8 cellular contexts compared by ENCODE assay signal in the genomic region with DNA sequence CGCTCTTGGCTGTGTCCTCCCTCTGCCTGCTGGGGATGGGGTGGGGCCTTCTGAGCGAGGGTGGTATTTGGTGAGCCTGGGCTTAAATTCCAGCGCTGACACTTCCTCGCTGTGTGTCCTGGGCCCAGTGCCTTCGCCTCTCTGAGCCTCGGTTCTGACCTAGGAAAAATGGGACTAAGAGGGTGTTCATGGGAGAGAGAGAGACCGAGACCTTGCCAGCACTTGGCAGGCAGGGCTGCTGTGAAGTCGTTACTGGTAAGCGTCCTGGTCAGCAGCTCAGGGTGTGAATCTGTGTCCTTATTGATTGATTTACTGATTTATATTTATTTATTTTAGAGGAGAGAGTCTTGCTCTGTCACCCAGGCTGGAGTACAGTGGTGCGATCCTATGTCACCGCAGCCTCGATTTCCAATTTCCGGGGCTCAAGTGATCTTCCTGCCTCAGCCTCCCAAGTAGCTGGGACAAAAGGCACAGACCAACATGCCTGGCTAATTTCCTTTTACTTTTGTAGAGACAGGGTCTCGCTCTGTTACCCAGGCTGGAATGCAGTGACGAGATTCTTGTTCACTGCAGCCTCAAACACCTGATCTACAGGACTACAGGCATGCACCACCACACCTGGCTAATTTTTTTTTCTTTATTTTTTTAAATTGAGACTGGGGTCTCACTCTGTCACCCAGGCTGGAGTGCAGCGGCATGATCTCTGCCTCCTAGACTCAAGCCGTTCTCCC. TPM values are rescaled to one million over a fixed set of nuclear protein-coding genes. Genes with fewer than 3 reads are reported as not detected.
DNase-seq lines count a peak whose midpoint lies in the region; ATAC-seq and TF ChIP-seq lines count a peak whose summit lies in the region.

No MANE protein-coding gene starts in this region.

- WGBS in lower leg skin, 2 donors = 69 to 79% methylated on average over 16 to 17 of the region's 17 CpGs

- H3K27me3 Mint-ChIP-seq in stimulated activated naive CD8-positive, alpha-beta T cell treated with anti-CD3 and anti-CD28 coated beads, Interleukin-15, Interleukin-2, amounts not matched to agents 100 ng/mL and 50 ng/mL, for 24 hours = peaks cover 4% of the 10 kb centered on the region
- peaks cover 0 to 5% (median 0%) of the 10 kb centered on the region in 3 donors for H3K27me3 Mint-ChIP-seq in naive B cell

- H3K9me3 Mint-ChIP-seq in stimulated activated naive CD8-positive, alpha-beta T cell treated with anti-CD3 and anti-CD28 coated beads, Interleukin-15, Interleukin-2, amounts not matched to agents 100 ng/mL and 50 ng/mL, for 24 hours = no peaks in the 10 kb centered on the region
- no peaks in the 10 kb centered on the region for H3K9me3 Mint-ChIP-seq in naive B cell

- H3K4me3 ChIP-seq in choroid plexus epithelial cell (ENCODE audit: low read depth, low read length) (peak overlapping the region; percentile 70), lower leg skin (ENCODE audit: low read depth, poor library complexity, severe bottlenecking) (no peak overlapping the region)

- no peaks in the 10 kb centered on the region for H3K36me3 Mint-ChIP-seq in stimulated activated naive CD8-positive, alpha-beta T cell treated with anti-CD3 and anti-CD28 coated beads, Interleukin-15, Interleukin-2, amounts not matched to agents 100 ng/mL and 50 ng/mL, for 24 hours (ENCODE audit: low read depth)
- no peaks in the 10 kb centered on the region for H3K36me3 Mint-ChIP-seq in naive B cell

- no peak for DNase-seq in stimulated activated naive CD8-positive, alpha-beta T cell treated with anti-CD3 and anti-CD28 coated beads, Interleukin-15, Interleukin-2, amounts not matched to agents 100 U/mL and 50 U/mL, for 24 hours
- DNase-seq in choroid plexus epithelial cell (ENCODE audit: low read depth) (no peak), naive B cell (no peak), lower leg skin (ENCODE audit: low spot score in 2 of 2) (no peak)

- H3K27ac Mint-ChIP-seq in stimulated activated naive CD8-positive, alpha-beta T cell treated with anti-CD3 and anti-CD28 coated beads, Interleukin-15, Interleukin-2, amounts not matched to agents 100 ng/mL and 50 ng/mL, for 24 hours = peak overlapping the region; percentile 40
- peak overlapping the region in 5 of 6 donors; percentile 16 to 65 (median 38) for H3K27ac Mint-ChIP-seq in naive B cell

- H3K4me3 Mint-ChIP-seq in stimulated activated naive CD8-positive, alpha-beta T cell treated with anti-CD3 and anti-CD28 coated beads, Interleukin-15, Interleukin-2, amounts not matched to agents 100 ng/mL and 50 ng/mL, for 24 hours = peak overlapping the region; percentile 39
- H3K4me3 Mint-ChIP-seq in naive B cell = peak overlapping the region; percentile 22 to 90 (median 62)

- TF ChIP-seq CTCF in choroid plexus epithelial cell (conservative IDR thresholded peaks at IDR 0.05; ENCODE audit: low read depth, low read length) (no peak), lower leg skin (IDR thresholded peaks at IDR 0.05) (no peak)

- no peak for TF ChIP-seq POLR2A in lower leg skin (IDR thresholded peaks at IDR 0.05)

- ATAC-seq in stimulated activated naive CD8-positive, alpha-beta T cell treated with anti-CD3 and anti-CD28 coated beads, Interleukin-15, Interleukin-2, amounts not matched to agents 100 U/mL and 50 U/mL, for 24 hours = no peak
- no peak for ATAC-seq in naive B cell (ENCODE audit: low read depth in 2 of 2)
- no peak for ATAC-seq in HG02938 (IDR thresholded peaks at IDR 0.05; ENCODE audit: unreplicated experiment)
- no peak for ATAC-seq in HG03457 (IDR thresholded peaks at IDR 0.05; ENCODE audit: unreplicated experiment)
- ATAC-seq in GM18498 (IDR thresholded peaks at IDR 0.05; ENCODE audit: unreplicated experiment) = no peak

- intact Hi-C loops in lower leg skin (cut with DNase I; ENCODE audit: low total_unique reads) = no loop called here

- H3K4me1 Mint-ChIP-seq in stimulated activated naive CD8-positive, alpha-beta T cell treated with anti-CD3 and anti-CD28 coated beads, Interleukin-15, Interleukin-2, amounts not matched to agents 100 ng/mL and 50 ng/mL, for 24 hours (ENCODE audit: low read depth) = peaks cover 67% of the 10 kb centered on the region
- H3K4me1 Mint-ChIP-seq in naive B cell = peaks cover 32 to 62% (median 47%) of the 10 kb centered on the region in 3 donors

RNA-seq across cellular contexts. Expression of gene PKN1, which starts 2.4 kb away (rescaled TPM):
- 10 to 100 TPM; 37.1 to 67.9 (median 48.0) TPM for polyA plus RNA-seq in naive B cell (ENCODE audit: low read depth in 6 of 6)
- total RNA-seq in lower leg skin = 10 to 100 TPM; 13.2 to 30.9 (median 16.4) TPM

RNA-seq across cellular contexts. Expression of gene DDX39A, which starts 16.3 kb away (rescaled TPM):
- polyA plus RNA-seq in naive B cell (ENCODE audit: low read depth in 6 of 6) = 100 to 1,000 TPM; 110 to 169 (median 132) TPM
- total RNA-seq in lower leg skin = 100 to 1,000 TPM in 1 of 4 donors, 10 to 100 TPM in 3; 65.7 to 128 (median 76.4) TPM

RNA-seq across cellular contexts. Expression of gene PTGER1, which starts 39.7 kb away (rescaled TPM):
- not detected for polyA plus RNA-seq in naive B cell (ENCODE audit: low read depth in 6 of 6)
- total RNA-seq in lower leg skin = under 1 TPM in 1 of 4 donors, not detected in 3; 0.62 TPM

RNA-seq across cellular contexts. Expression of gene ADGRE5, which starts 54.2 kb away (rescaled TPM):
- polyA plus RNA-seq in naive B cell (ENCODE audit: low read depth in 6 of 6) = 10 to 100 TPM; 17.8 to 41.1 (median 31.9) TPM
- 10 to 100 TPM in 3 of 4 donors, 1 to 10 TPM in 1; 8.0 to 18.6 (median 15.6) TPM for total RNA-seq in lower leg skin
